15 cellular contexts compared by ENCODE assay signal in the genomic region with DNA sequence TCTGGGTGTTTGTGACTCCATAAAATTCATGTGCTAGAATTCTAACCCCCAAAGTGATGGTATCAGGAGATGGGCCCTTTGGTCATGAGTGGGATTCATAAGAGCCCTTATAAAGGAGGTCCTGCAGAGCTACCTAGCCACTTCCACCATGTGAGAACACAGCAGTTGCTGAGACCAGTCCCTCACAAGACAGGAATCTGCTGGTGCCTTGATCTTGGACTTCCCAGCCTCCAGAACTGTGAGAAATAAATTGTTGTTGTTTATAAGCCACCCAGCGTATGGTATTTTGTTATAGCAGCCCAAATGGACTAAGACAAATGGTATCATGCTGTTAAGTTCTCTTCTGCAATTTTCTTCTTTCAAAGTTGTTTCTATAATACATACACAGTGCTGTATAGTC. TPM values are rescaled to one million over a fixed set of nuclear protein-coding genes. Genes with fewer than 3 reads are reported as not detected.
"Had no signal": no experiment of that assay in that cellular context is flagged by ENCODE, and none has a peak within 500 bp of the region (broad histone marks: within the 10 kb centered on the region; RNA-seq: fewer than 3 reads in every experiment).

No MANE protein-coding gene starts in this region.

- H3K27ac Mint-ChIP-seq: activated naive CD4-positive, alpha-beta T cell treated with anti-CD3 and anti-CD28 coated beads, Interleukin-2, amount 50 U/mL, for 72 hours; brain; dendritic cell treated with granulocyte-macrophage colony-stimulating factor and Interleukin-4, amounts not matched to agents 40 ng/mL and 50 ng/mL, for 4 days; effector memory CD8-positive, alpha-beta T cell had no signal

- H3K27ac ChIP-seq: parathyroid adenoma, WERI-Rb-1 had no signal

- H3K9me3 Mint-ChIP-seq: activated naive CD4-positive, alpha-beta T cell treated with anti-CD3 and anti-CD28 coated beads, Interleukin-2, amount 50 U/mL, for 72 hours; effector memory CD8-positive, alpha-beta T cell had no signal

- H3K9me3 ChIP-seq: transverse colon had no signal

- H3K4me1 ChIP-seq: parathyroid adenoma had no signal

- H3K36me3 Mint-ChIP-seq: activated naive CD4-positive, alpha-beta T cell treated with anti-CD3 and anti-CD28 coated beads, Interleukin-2, amount 50 U/mL, for 72 hours; brain had no signal

- H3K36me3 ChIP-seq: transverse colon, WERI-Rb-1 had no signal

- H3K4me3 Mint-ChIP-seq: dendritic cell treated with granulocyte-macrophage colony-stimulating factor and Interleukin-4, amounts not matched to agents 40 ng/mL and 50 ng/mL, for 4 days had no signal

- H3K9ac ChIP-seq: parathyroid adenoma had no signal

- DNase-seq: activated CD4-positive, alpha-beta T cell treated with anti-CD3 and anti-CD28 coated beads for 48 hours; activated CD8-positive, alpha-beta memory T cell treated with anti-CD3 and anti-CD28 coated beads for 24 hours; activated effector memory CD4-positive, alpha-beta T cell treated with Interleukin-2 at 50 U/mL for 16 hours; amniotic stem cell; cerebellar nuclear complex; effector memory CD8-positive, alpha-beta T cell; small intestine; transverse colon; WERI-Rb-1 had no signal

RNA-seq across cellular contexts. Expression of gene PLAAT5, which starts 1.5 kb away (rescaled TPM):
- total RNA-seq: activated naive CD4-positive, alpha-beta T cell treated with anti-CD3 and anti-CD28 coated beads, Interleukin-2, amount 50 U/mL, for 72 hours had no signal

RNA-seq across cellular contexts. Expression of gene LGALS12, which starts 13.4 kb away (rescaled TPM):
- total RNA-seq: activated naive CD4-positive, alpha-beta T cell treated with anti-CD3 and anti-CD28 coated beads, Interleukin-2, amount 50 U/mL, for 72 hours; epithelial cell of proximal tubule; naive thymus-derived CD8-positive, alpha-beta T cell had no signal
- polyA plus RNA-seq: naive thymus-derived CD8-positive, alpha-beta T cell had no signal
